In genomic region chr9:134666208-134666607, GRCh38 we compare ENCODE assay signal across 17 cellular contexts. TPM values are rescaled to one million over a fixed set of nuclear protein-coding genes. Genes with fewer than 3 reads are reported as not detected.
DNase-seq lines count a peak whose midpoint lies in the region; TF ChIP-seq lines count a peak whose summit lies in the region.
"Had no signal": no experiment of that assay in that cellular context is flagged by ENCODE, and none has a peak within 500 bp of the region (broad histone marks: within the 10 kb centered on the region; RNA-seq: fewer than 3 reads in every experiment).

No MANE protein-coding gene starts in this region.

- CTCF ChIA-PET in RWPE1 (lab: Yijun Ruan, JAX), result interaction anchor here (0.9 kb wide), 1 partner anchor 303 kb away, joined by 4 read pairs; no protein-coding TSS in a partner anchor

- H3K27me3 ChIP-seq in BLaER1 treated with 17β-estradiol and CSF1 and Interleukin-3, amounts not matched to agents 10 nM and 100 nM, result peaks cover 0 to 91% (median 0%) of the 10 kb centered on the region in 11 experiments; a peak in 7 of 22 replicates
- no peaks in the 10 kb centered on the region for H3K27me3 ChIP-seq in osteoblast (ENCODE audit: insufficient read depth, low read length)
- no peaks in the 10 kb centered on the region for H3K27me3 ChIP-seq in stomach smooth muscle (ENCODE audit: control insufficient read depth in 1 of 2, insufficient read depth in 2 of 2, low read length in 2 of 2)

- no peak overlapping the region for H3K27ac Mint-ChIP-seq in nephron progenitor cell
- H3K27ac Mint-ChIP-seq: IgD-negative memory B cell had no signal

- H3K4me3 ChIP-seq in BLaER1 treated with 17β-estradiol and CSF1 and Interleukin-3, amounts not matched to agents 10 nM and 100 nM, result no peak overlapping the region
- H3K4me3 ChIP-seq in osteoblast (ENCODE audit: insufficient read depth, low read length) (no peak overlapping the region), stomach smooth muscle (ENCODE audit: low read length in 2 of 2) (no peak overlapping the region)
- H3K4me3 ChIP-seq: A549, HAP-1, PC-9, SK-N-MC had no signal

- POLR2A ChIA-PET in RWPE1 (lab: Yijun Ruan, JAX; ENCODE audit: low non-redundant PET), result no interaction called here

- peaks cover 0 to 16% (median 0%) of the 10 kb centered on the region in 11 experiments; a peak in 6 of 22 replicates for H3K36me3 ChIP-seq in BLaER1 treated with 17β-estradiol and CSF1 and Interleukin-3, amounts not matched to agents 10 nM and 100 nM
- H3K36me3 ChIP-seq in osteoblast (ENCODE audit: insufficient read depth, low read length) (peaks cover 39% of the 10 kb centered on the region), stomach smooth muscle (ENCODE audit: control insufficient read depth in 2 of 2, insufficient read depth in 2 of 2, low read length in 2 of 2) (no peaks in the 10 kb centered on the region)
- H3K36me3 ChIP-seq: HAP-1 had no signal

- H3K4me2 ChIP-seq in BLaER1 treated with 17β-estradiol and CSF1 and Interleukin-3, amounts not matched to agents 10 nM and 100 nM, result peak overlapping the region; percentile 16 to 70 (median 47); a peak in 21 of 22 replicates
- H3K4me2 ChIP-seq in osteoblast (ENCODE audit: insufficient read depth, low read length), result peak overlapping the region; percentile 5
- H3K4me2 ChIP-seq: A549, PC-9 had no signal

- peaks cover 96% of the 10 kb centered on the region for H3K79me2 ChIP-seq in osteoblast (ENCODE audit: insufficient read depth, low read length)

- peaks cover 0 to 76% (median 41%) of the 10 kb centered on the region in 11 experiments; a peak in 16 of 22 replicates for H4K20me1 ChIP-seq in BLaER1 treated with 17β-estradiol and CSF1 and Interleukin-3, amounts not matched to agents 10 nM and 100 nM
- H4K20me1 ChIP-seq in osteoblast (ENCODE audit: insufficient read depth, low read length), result peaks cover 90% of the 10 kb centered on the region

- no peak overlapping the region for H2AFZ ChIP-seq in osteoblast (ENCODE audit: low read length)
- H2AFZ ChIP-seq: PC-9 had no signal

- H3K9me3 ChIP-seq in BLaER1 treated with 17β-estradiol and CSF1 and Interleukin-3, amounts not matched to agents 10 nM and 100 nM (replicated peaks in 1 of 11), result peaks cover 0 to 5% (median under 1%) of the 10 kb centered on the region in 11 experiments; a peak in 7 of 22 replicates
- H3K9me3 ChIP-seq in osteoblast (ENCODE audit: low read depth, low read length) (no peaks in the 10 kb centered on the region), stomach smooth muscle (ENCODE audit: control insufficient read depth in 2 of 2, low read length in 2 of 2) (no peaks in the 10 kb centered on the region)
- H3K9me3 ChIP-seq: A549, HAP-1 had no signal

- no peak overlapping the region for H3K4me3 Mint-ChIP-seq in nephron progenitor cell
- H3K4me3 Mint-ChIP-seq: IgD-negative memory B cell had no signal

- no peak for TF ChIP-seq CTCF in RWPE1 (conservative IDR thresholded peaks at IDR 0.05; ENCODE audit: low read depth)
- TF ChIP-seq CTCF in osteoblast (IDR thresholded peaks at IDR 0.05; ENCODE audit: extremely low read depth, low read depth, low read length), result no peak
- TF ChIP-seq CTCF in nephron progenitor cell (IDR thresholded peaks at IDR 0.05), result no peak

- H3K4me1 Mint-ChIP-seq in nephron progenitor cell, result peaks cover 29% of the 10 kb centered on the region
- H3K4me1 Mint-ChIP-seq: IgD-negative memory B cell had no signal

- DNase-seq in RWPE1 (ENCODE audit: low spot score), result no peak
- DNase-seq in osteoblast (ENCODE audit: insufficient read length, low spot score, missing footprints), result no peak
- DNase-seq in SKM-1 (lab: John Stamatoyannopoulos, UW; ENCODE audit: unreplicated experiment), result no peak
- no peak for DNase-seq in NCI-H510A treated with DMSO at 0.1 percent for 48 hours (lab: John Stamatoyannopoulos, UW)
- DNase-seq in nephron progenitor cell, result no peak
- DNase-seq: COR-L47, NCI-H187 treated with DMSO at 0.1 percent for 48 hours, NCI-H2171, NCI-H82, PC-9, Right ventricle myocardium superior had no signal

- peaks cover 14 to 21% (median 15%) of the 10 kb centered on the region in 10 experiments for H3K4me1 ChIP-seq in BLaER1 treated with 17β-estradiol and CSF1 and Interleukin-3, amounts not matched to agents 10 nM and 100 nM
- peaks cover 74% of the 10 kb centered on the region for H3K4me1 ChIP-seq in osteoblast (ENCODE audit: insufficient read depth, low read length)
- peaks cover 56% of the 10 kb centered on the region for H3K4me1 ChIP-seq in stomach smooth muscle (ENCODE audit: control insufficient read depth, insufficient read depth, low read length)
- H3K4me1 ChIP-seq: HAP-1 had no signal

- H3K27ac ChIP-seq in BLaER1 treated with 17β-estradiol and CSF1 and Interleukin-3, amounts not matched to agents 10 nM and 100 nM, result no peak overlapping the region
- peak overlapping the region; percentile 22; the same call in 1 of the 2 replicates for H3K27ac ChIP-seq in RWPE1
- peak overlapping the region; percentile 77 for H3K27ac ChIP-seq in osteoblast (ENCODE audit: low read depth, low read length)
- H3K27ac ChIP-seq in stomach smooth muscle (ENCODE audit: low read length), result peak overlapping the region; percentile 18
- H3K27ac ChIP-seq: PC-9, SK-N-MC had no signal

- no peaks in the 10 kb centered on the region for H3K27me3 Mint-ChIP-seq in nephron progenitor cell (ENCODE audit: low read depth, poor library complexity)

- H3K9me3 Mint-ChIP-seq in nephron progenitor cell, result no peaks in the 10 kb centered on the region

- H3K36me3 Mint-ChIP-seq in nephron progenitor cell (ENCODE audit: low read depth), result peaks cover 19% of the 10 kb centered on the region
- H3K36me3 Mint-ChIP-seq: IgD-negative memory B cell had no signal

- H3K9ac ChIP-seq in BLaER1 treated with 17β-estradiol and CSF1 and Interleukin-3, amounts not matched to agents 10 nM and 100 nM, result no peak overlapping the region
- no peak overlapping the region for H3K9ac ChIP-seq in stomach smooth muscle (ENCODE audit: low read length in 2 of 2)

RNA-seq across cellular contexts. Expression of gene COL5A1, which starts 24.6 kb away (rescaled TPM):
- 571 and 801 TPM in 2 replicates for total RNA-seq in osteoblast

Comparison
In these comparisons a context has a peak if more than half of its experiments do, and no peak if none do; other contexts are left out.
1. H3K27ac ChIP-seq: peak in RWPE1 (single experiment), osteoblast (single experiment) and stomach smooth muscle (single experiment); none in BLaER1 treated with 17β-estradiol and CSF1 and Interleukin-3, amounts not matched to agents 10 nM and 100 nM (0 of 11).